13 cellular contexts compared by ENCODE assay signal in genomic region chr3:13119471-13120220, GRCh38.
"Had no signal": no experiment of that assay in that cellular context is flagged by ENCODE, and none has a peak within 500 bp of the region (broad histone marks: within the 10 kb centered on the region; RNA-seq: fewer than 3 reads in every experiment).

No MANE protein-coding gene starts in this region.

- H3K27me3 ChIP-seq: brain microvascular endothelial cell, uterus had no signal

- H3K36me3 ChIP-seq: brain microvascular endothelial cell, stomach, thoracic aorta, uterus had no signal

- DNase-seq: activated CD4-positive, alpha-beta T cell treated with anti-CD3 and anti-CD28 coated beads, Interleukin-2, amount 50 U/mL, for 1 hour; activated T-cell treated with anti-CD3 and anti-CD28 coated beads for 4 hours; brain microvascular endothelial cell; foreskin keratinocyte; left ventricle myocardium superior; mesendoderm; nephron progenitor cell; stimulated activated CD4-positive, alpha-beta T cell treated with anti-CD3 and anti-CD28 coated beads, Interleukin-4, amount 100 ng/mL, for 4 hours; stomach; uterus had no signal

- H3K9me3 ChIP-seq: stomach, thoracic aorta, uterus had no signal

- H3K27ac ChIP-seq: brain microvascular endothelial cell, foreskin keratinocyte, stomach, thoracic aorta, uterus had no signal

- H3K4me3 ChIP-seq: stomach, thoracic aorta, uterus had no signal

- H3K4me1 ChIP-seq: foreskin keratinocyte, stomach, uterus had no signal

- ATAC-seq: activated naive CD4-positive, alpha-beta T cell treated with anti-CD3 and anti-CD28 coated beads, Interleukin-2, amount 50 U/mL, for 72 hours; activated T-helper 17 cell treated with anti-CD3 and anti-CD28 coated beads, Interleukin-2, amount 50 U/mL, for 72 hours; foreskin keratinocyte; left ventricle myocardium superior had no signal
